9 cellular contexts compared by ENCODE assay signal in genomic region chr1:181044449-181044966, GRCh38. TPM values are rescaled to one million over a fixed set of nuclear protein-coding genes. Genes with fewer than 3 reads are reported as not detected.
DNase-seq lines count a peak whose midpoint lies in the region; ATAC-seq and TF ChIP-seq lines count a peak whose summit lies in the region.
"Had no signal": no experiment of that assay in that cellular context is flagged by ENCODE, and none has a peak within 500 bp of the region (broad histone marks: within the 10 kb centered on the region; RNA-seq: fewer than 3 reads in every experiment).

No MANE protein-coding gene starts in this region.

- H3K27ac ChIP-seq in esophagus (ENCODE audit: low read depth in 2 of 2, low read length in 1 of 2): peak overlapping the region; percentile 88 to 95
- H3K27ac ChIP-seq: thoracic aorta had no signal

- peaks cover 9% of the 10 kb centered on the region for H3K36me3 Mint-ChIP-seq in HFFc6 (ENCODE audit: low read depth)
- H3K36me3 Mint-ChIP-seq in stimulated activated naive CD8-positive, alpha-beta T cell treated with anti-CD3 and anti-CD28 coated beads, Interleukin-15, Interleukin-2, amounts not matched to agents 100 ng/mL and 50 ng/mL, for 24 hours (ENCODE audit: low read depth): peaks cover 31% of the 10 kb centered on the region

- H3K4me3 ChIP-seq in esophagus (ENCODE audit: low read depth in 1 of 2, low read length in 2 of 2): no peak overlapping the region
- H3K4me3 ChIP-seq: thoracic aorta had no signal

- H3K27me3 Mint-ChIP-seq in HFFc6 (ENCODE audit: insufficient read depth): peaks cover 1% of the 10 kb centered on the region
- no peaks in the 10 kb centered on the region for H3K27me3 Mint-ChIP-seq in stimulated activated naive CD8-positive, alpha-beta T cell treated with anti-CD3 and anti-CD28 coated beads, Interleukin-15, Interleukin-2, amounts not matched to agents 100 ng/mL and 50 ng/mL, for 24 hours

- peaks cover 2 to 10% of the 10 kb centered on the region in 2 donors for H3K4me1 ChIP-seq in esophagus (ENCODE audit: control insufficient read depth in 2 of 2, insufficient read depth in 2 of 2, low read length in 1 of 2)

- no peaks in the 10 kb centered on the region for H3K27me3 ChIP-seq in esophagus (ENCODE audit: control insufficient read depth in 1 of 2, insufficient read depth in 2 of 2, low read length in 2 of 2)

- TF ChIP-seq CTCF in HFFc6 (IDR thresholded peaks at IDR 0.05): no peak

- no peaks in the 10 kb centered on the region for H3K9me3 Mint-ChIP-seq in HFFc6
- H3K9me3 Mint-ChIP-seq in stimulated activated naive CD8-positive, alpha-beta T cell treated with anti-CD3 and anti-CD28 coated beads, Interleukin-15, Interleukin-2, amounts not matched to agents 100 ng/mL and 50 ng/mL, for 24 hours: no peaks in the 10 kb centered on the region

- no peak overlapping the region for H3K4me3 Mint-ChIP-seq in HFFc6
- peak overlapping the region; percentile 27 for H3K4me3 Mint-ChIP-seq in stimulated activated naive CD8-positive, alpha-beta T cell treated with anti-CD3 and anti-CD28 coated beads, Interleukin-15, Interleukin-2, amounts not matched to agents 100 ng/mL and 50 ng/mL, for 24 hours

- 51 to 57% methylated on average over 5 of the region's 5 CpGs for WGBS in esophagus, 2 donors

- H3K27ac Mint-ChIP-seq in HFFc6: peak overlapping the region; percentile 17; the same call in 1 of the 2 replicates
- peak overlapping the region; percentile 77 for H3K27ac Mint-ChIP-seq in stimulated activated naive CD8-positive, alpha-beta T cell treated with anti-CD3 and anti-CD28 coated beads, Interleukin-15, Interleukin-2, amounts not matched to agents 100 ng/mL and 50 ng/mL, for 24 hours

- peaks cover 34% of the 10 kb centered on the region for H3K4me1 Mint-ChIP-seq in HFFc6 (ENCODE audit: low read depth)
- H3K4me1 Mint-ChIP-seq in stimulated activated naive CD8-positive, alpha-beta T cell treated with anti-CD3 and anti-CD28 coated beads, Interleukin-15, Interleukin-2, amounts not matched to agents 100 ng/mL and 50 ng/mL, for 24 hours (ENCODE audit: low read depth): peaks cover 46% of the 10 kb centered on the region

- peak; percentile 95 for ATAC-seq in GM18511 (IDR thresholded peaks at IDR 0.05; ENCODE audit: unreplicated experiment)

- H3K9me3 ChIP-seq in esophagus (ENCODE audit: control insufficient read depth in 2 of 2, insufficient read depth in 1 of 2, low read depth in 1 of 2, low read length in 1 of 2): no peaks in the 10 kb centered on the region
- H3K9me3 ChIP-seq: thoracic aorta had no signal

- H3K36me3 ChIP-seq in esophagus (ENCODE audit: control insufficient read depth in 2 of 2, insufficient read depth in 2 of 2, low read length in 1 of 2): peaks cover 0 to 4% of the 10 kb centered on the region in 2 donors

- DNase-seq in HFFc6: no peak
- DNase-seq in NCI-H69 (lab: John Stamatoyannopoulos, UW): peak; percentile 49
- no peak for DNase-seq in dermis blood vessel endothelial cell
- no peak for DNase-seq in globus pallidus (ENCODE audit: low spot score)
- no peak for DNase-seq in NCI-H526 (lab: John Stamatoyannopoulos, UW)

RNA-seq across cellular contexts. Expression of gene MR1, which starts 10.7 kb away (rescaled TPM):
- total RNA-seq in HFFc6 (2021; fragmentation: NEBNext Ultra II Directional; extraction: Animal tissue kit (Norgen Biotek cat#: 25700)): 10 to 100 TPM; 27.2 to 39.2 (median 32.2) TPM
- 1 to 10 TPM; 3.6 to 7.5 TPM for polyA plus RNA-seq in esophagus
- 2.9 and 4.0 TPM in 2 replicates for total RNA-seq in dermis blood vessel endothelial cell

RNA-seq across cellular contexts. Expression of gene STX6, which starts 21.8 kb away (rescaled TPM):
- total RNA-seq in HFFc6 (2021; fragmentation: NEBNext Ultra II Directional; extraction: Animal tissue kit (Norgen Biotek cat#: 25700)): 10 to 100 TPM; 24.2 to 28.5 (median 25.3) TPM
- polyA plus RNA-seq in esophagus: 10 to 100 TPM; 11.7 to 12.8 TPM
- 50.3 and 66.0 TPM in 2 replicates for total RNA-seq in dermis blood vessel endothelial cell

RNA-seq across cellular contexts. Expression of gene IER5, which starts 44.0 kb away (rescaled TPM):
- 10 to 100 TPM; 35.7 to 49.1 (median 43.4) TPM for total RNA-seq in HFFc6 (2021; fragmentation: NEBNext Ultra II Directional; extraction: Animal tissue kit (Norgen Biotek cat#: 25700))
- 10 to 100 TPM; 16.7 to 27.2 TPM for polyA plus RNA-seq in esophagus
- 26.6 and 29.1 TPM in 2 replicates for total RNA-seq in dermis blood vessel endothelial cell
